Comparison of ENCODE assay signal across 29 cellular contexts in the genomic region with DNA sequence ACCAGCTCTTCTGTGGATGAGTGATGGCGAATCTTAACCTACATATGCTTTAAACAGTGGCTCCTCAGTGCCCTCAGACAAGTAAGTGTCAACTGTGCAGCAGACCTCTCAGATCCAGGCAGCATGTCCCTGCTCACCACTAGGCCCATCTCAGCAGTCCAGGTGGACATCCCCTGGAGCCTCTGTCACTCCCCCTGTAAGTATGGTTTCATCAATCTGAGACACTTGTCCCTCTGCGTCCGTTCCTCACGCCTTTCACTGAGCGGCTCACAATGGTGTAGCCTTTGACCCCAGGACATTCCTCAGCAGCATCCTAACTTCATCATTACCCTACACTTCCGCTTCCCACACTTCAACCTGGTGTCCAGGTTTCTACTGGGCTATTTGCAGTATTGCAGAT.
A peak's percentile ranks its signal among the peaks of the same experiment; 100 is the strongest.
DNase-seq lines count a peak whose midpoint lies in the region; ATAC-seq, FAIRE-seq and TF ChIP-seq lines count a peak whose summit lies in the region.
"Had no signal": no experiment of that assay in that cellular context is flagged by ENCODE, and none has a peak within 500 bp of the region (broad histone marks: within the 10 kb centered on the region; RNA-seq: fewer than 3 reads in every experiment).

No MANE protein-coding gene starts in this region.

- H3K4me1 Mint-ChIP-seq in stimulated activated naive CD8-positive, alpha-beta T cell treated with anti-CD3 and anti-CD28 coated beads, Interleukin-15, amount 100 ng/mL, for 72 hours = peaks cover 17% of the 10 kb centered on the region
- H3K4me1 Mint-ChIP-seq in naive thymus-derived CD4-positive, alpha-beta T cell = peaks cover 6 to 25% (median 12%) of the 10 kb centered on the region in 7 donors
- H3K4me1 Mint-ChIP-seq: GM23338 had no signal

- H3K4me1 ChIP-seq in K562 (replicated peaks in 1 of 2; ENCODE audit: control insufficient read depth in 2 of 2, insufficient read depth in 2 of 2, low read length in 2 of 2) = peaks cover 21% of the 10 kb centered on the region in 2 experiments; a peak in 4 of 5 replicates
- H3K4me1 ChIP-seq in naive thymus-derived CD4-positive, alpha-beta T cell (ENCODE audit: control insufficient read depth in 2 of 2, insufficient read depth in 2 of 2, low read length in 2 of 2) = no peaks in the 10 kb centered on the region

- no peaks in the 10 kb centered on the region for H4K20me1 ChIP-seq in K562 (replicated peaks; ENCODE audit: control insufficient read depth, insufficient read depth, low read length)

- peak overlapping the region; percentile 10 to 34 for H3K4me3 Mint-ChIP-seq in stimulated activated naive CD8-positive, alpha-beta T cell treated with anti-CD3 and anti-CD28 coated beads, Interleukin-15, amount 100 ng/mL, for 72 hours
- peak overlapping the region in 7 of 10 donors; percentile 31 to 80 (median 54) for H3K4me3 Mint-ChIP-seq in naive thymus-derived CD4-positive, alpha-beta T cell
- H3K4me3 Mint-ChIP-seq: GM23338, H9, HFFc6 had no signal

- no peak overlapping the region for H3K27ac ChIP-seq in K562 (ENCODE audit: extremely low read depth, low read depth, low read length)
- no peak overlapping the region for H3K27ac ChIP-seq in naive thymus-derived CD4-positive, alpha-beta T cell (ENCODE audit: low read depth, low read length)
- H3K27ac ChIP-seq: RWPE1 had no signal

- no peaks in the 10 kb centered on the region for H3K36me3 ChIP-seq in K562 (ENCODE audit: control insufficient read depth, insufficient read depth, low read length)
- H3K36me3 ChIP-seq in naive thymus-derived CD4-positive, alpha-beta T cell (ENCODE audit: control insufficient read depth in 2 of 3, insufficient read depth in 3 of 3, low read length in 3 of 3) = no peaks in the 10 kb centered on the region

- peak overlapping the region in 1 of 2 donors; percentile 45 for H3K27ac Mint-ChIP-seq in stimulated activated naive CD8-positive, alpha-beta T cell treated with anti-CD3 and anti-CD28 coated beads, Interleukin-15, amount 100 ng/mL, for 72 hours
- H3K27ac Mint-ChIP-seq in naive thymus-derived CD4-positive, alpha-beta T cell = peak overlapping the region in 3 of 9 donors; percentile 5 to 43 (median 16)
- H3K27ac Mint-ChIP-seq: GM23338, HFFc6 had no signal

- no peak for DNase-seq in stimulated activated naive CD8-positive, alpha-beta T cell treated with anti-CD3 and anti-CD28 coated beads, Interleukin-15, amount 100 ng/mL, for 72 hours
- no peak for DNase-seq in stimulated activated naive CD8-positive, alpha-beta T cell treated with anti-CD3 and anti-CD28 coated beads, Interleukin-15, Interleukin-2, amounts not matched to agents 100 U/mL and 50 U/mL, for 24 hours
- DNase-seq in K562 (ENCODE audit: extremely low read depth in 1 of 4, low spot score in 3 of 4) (no peak), urothelium cell line (ENCODE audit: low spot score) (no peak), HCEC 1CT (no peak), activated gamma-delta T cell (lab: John Stamatoyannopoulos, UW) (no peak)
- no peak for DNase-seq in naive thymus-derived CD4-positive, alpha-beta T cell
- DNase-seq: AML-193; C1 segment of cervical spinal cord; CD4-positive, alpha-beta memory T cell; DMS79 treated with DMSO at 0.1 percent for 48 hours; H9; HFFc6; IMR-90; NCI-H1048; NCI-H1417; NCI-H187; NCI-H2081 treated with DMSO at 0.1 percent for 48 hours; NCI-H2171; NCI-H226; NCI-H510A; NCI-H69; SHP77 had no signal

- TF ChIP-seq EP300 in K562 (IDR thresholded peaks at IDR 0.05; ENCODE audit: low read length) = no peak

- POLR2A ChIA-PET in K562 (lab: Yijun Ruan, JAX) = no interaction called here
- POLR2A ChIA-PET in naive thymus-derived CD4-positive, alpha-beta T cell (lab: Charles Lee) = no interaction called here

- TF ChIP-seq RAD21 in K562 (CRISPR knock-in tag; conservative IDR thresholded peaks at IDR 0.05 in 1 of 2, IDR thresholded peaks at IDR 0.05 in 1 of 2) = no peak

- H2AFZ ChIP-seq in K562 (ENCODE audit: low read depth, low read length) = peak overlapping the region; percentile 29; the same call in 1 of the 2 replicates
- H2AFZ ChIP-seq: GM23338 had no signal

- FAIRE-seq in K562 (lab: Jason Lieb, UNC) (no peak), urothelium cell line (lab: Jason Lieb, UNC) (peak; percentile 87)
- FAIRE-seq: A204.1, HTR-8/SVneo had no signal

- H3K27me3 Mint-ChIP-seq in stimulated activated naive CD8-positive, alpha-beta T cell treated with anti-CD3 and anti-CD28 coated beads, Interleukin-15, amount 100 ng/mL, for 72 hours = no peaks in the 10 kb centered on the region
- peaks cover 0 to 11% (median 5%) of the 10 kb centered on the region in 5 donors for H3K27me3 Mint-ChIP-seq in naive thymus-derived CD4-positive, alpha-beta T cell

- in situ Hi-C loops in K562 (cut with MboI) = no loop called here

- no peaks in the 10 kb centered on the region for H3K27me3 ChIP-seq in K562 (ENCODE audit: control insufficient read depth in 2 of 2, insufficient read depth in 2 of 2, low read length in 2 of 2)
- no peaks in the 10 kb centered on the region for H3K27me3 ChIP-seq in naive thymus-derived CD4-positive, alpha-beta T cell (ENCODE audit: control insufficient read depth in 2 of 2, insufficient read depth in 2 of 2, low read length in 2 of 2)

- no peak overlapping the region for H3K4me3 ChIP-seq in K562
- no peak overlapping the region for H3K4me3 ChIP-seq in naive thymus-derived CD4-positive, alpha-beta T cell (ENCODE audit: low read length)
- H3K4me3 ChIP-seq: GM23338 had no signal

- no TSS peak for BruUV-seq in K562 (replicated peaks; lab: Mats Ljungman, UMichigan)

- no peaks in the 10 kb centered on the region for H3K9me3 Mint-ChIP-seq in stimulated activated naive CD8-positive, alpha-beta T cell treated with anti-CD3 and anti-CD28 coated beads, Interleukin-15, amount 100 ng/mL, for 72 hours
- peaks cover 0 to 3% (median 0%) of the 10 kb centered on the region in 11 donors for H3K9me3 Mint-ChIP-seq in naive thymus-derived CD4-positive, alpha-beta T cell
- H3K9me3 Mint-ChIP-seq: CD4-positive, alpha-beta memory T cell had no signal

- ATAC-seq in stimulated activated naive CD8-positive, alpha-beta T cell treated with anti-CD3 and anti-CD28 coated beads, Interleukin-15, amount 100 ng/mL, for 72 hours = no peak
- ATAC-seq in stimulated activated naive CD8-positive, alpha-beta T cell treated with anti-CD3 and anti-CD28 coated beads, Interleukin-15, Interleukin-2, amounts not matched to agents 100 U/mL and 50 U/mL, for 24 hours = no peak
- ATAC-seq in K562 (no peak), GM19395 (IDR thresholded peaks at IDR 0.05; ENCODE audit: unreplicated experiment) (no peak)
- no peak for ATAC-seq in naive thymus-derived CD4-positive, alpha-beta T cell
- ATAC-seq: GM23338, Panc1 had no signal

- CTCF ChIA-PET in K562 (lab: Yijun Ruan, JAX; ENCODE audit: low intra/inter-chr PET ratio) = no interaction called here
- CTCF ChIA-PET in naive thymus-derived CD4-positive, alpha-beta T cell (lab: Charles Lee) = no interaction called here

- TF ChIP-seq CTCF in K562 (IDR thresholded peaks at IDR 0.05 in 2 of 3, conservative IDR thresholded peaks at IDR 0.05 in 1 of 3; ENCODE audit: insufficient read depth in 2 of 3, low read depth in 1 of 3, low read length in 3 of 3) = no peak

- no peaks in the 10 kb centered on the region; the same call in 1 of the 2 replicates for H3K9me3 ChIP-seq in K562 (replicated peaks; ENCODE audit: control insufficient read depth, insufficient read depth, low read depth, low read length)
- H3K9me3 ChIP-seq in naive thymus-derived CD4-positive, alpha-beta T cell (ENCODE audit: control insufficient read depth in 2 of 3, low read length in 3 of 3) = no peaks in the 10 kb centered on the region

- no peaks in the 10 kb centered on the region for H3K79me2 ChIP-seq in K562 (ENCODE audit: control insufficient read depth, insufficient read depth, low read length)

- no peak overlapping the region for H3K4me2 ChIP-seq in K562 (ENCODE audit: insufficient read depth, low read length)
- H3K4me2 ChIP-seq: GM23338 had no signal

- TF ChIP-seq POLR2A in K562 (conservative IDR thresholded peaks at IDR 0.05) = no peak

- WGBS in K562 (ENCODE audit: insufficient coverage, low coverage, missing lambda C conversion rate) = 92% methylated on average over 6 of the region's 6 CpGs

- H3K9me1 ChIP-seq in K562 (ENCODE audit: control insufficient read depth, insufficient read depth, low read length) = no peaks in the 10 kb centered on the region

- no peak overlapping the region for H3K9ac ChIP-seq in K562 (ENCODE audit: insufficient read depth in 1 of 2, low read depth in 2 of 2, low read length in 2 of 2)

- intact Hi-C loops in K562 (cut with micrococcal nuclease) = loop anchor here (2.0 kb wide), 1 partner anchor 69 kb away; a partner anchor contains a TSS
- intact Hi-C loops in naive thymus-derived CD4-positive, alpha-beta T cell (cut with micrococcal nuclease) = loop anchor here in 1 of 2 donors (10.0 kb wide), 1 partner anchor 109 kb away; no protein-coding TSS in a partner anchor

- H3K36me3 Mint-ChIP-seq in naive thymus-derived CD4-positive, alpha-beta T cell = peaks cover 0 to 7% (median 2%) of the 10 kb centered on the region in 5 donors

TF ChIP-seq in K562, 482 proteins besides CTCF, POLR2A, EP300 and RAD21:
- no peak for TF ChIP-seq MEF2A (IDR thresholded peaks at IDR 0.05; ENCODE audit: control insufficient read depth, low read depth, low read length)
- TF ChIP-seq, protein P1, sequence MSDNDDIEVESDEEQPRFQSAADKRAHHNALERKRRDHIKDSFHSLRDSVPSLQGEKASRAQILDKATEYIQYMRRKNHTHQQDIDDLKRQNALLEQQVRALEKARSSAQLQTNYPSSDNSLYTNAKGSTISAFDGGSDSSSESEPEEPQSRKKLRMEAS (CRISPR knock-in tag; IDR thresholded peaks at IDR 0.05) = peak; percentile 30; the same call in 1 of the 2 replicates
